ENCODE assay signal across 27 cellular contexts in the genomic region with DNA sequence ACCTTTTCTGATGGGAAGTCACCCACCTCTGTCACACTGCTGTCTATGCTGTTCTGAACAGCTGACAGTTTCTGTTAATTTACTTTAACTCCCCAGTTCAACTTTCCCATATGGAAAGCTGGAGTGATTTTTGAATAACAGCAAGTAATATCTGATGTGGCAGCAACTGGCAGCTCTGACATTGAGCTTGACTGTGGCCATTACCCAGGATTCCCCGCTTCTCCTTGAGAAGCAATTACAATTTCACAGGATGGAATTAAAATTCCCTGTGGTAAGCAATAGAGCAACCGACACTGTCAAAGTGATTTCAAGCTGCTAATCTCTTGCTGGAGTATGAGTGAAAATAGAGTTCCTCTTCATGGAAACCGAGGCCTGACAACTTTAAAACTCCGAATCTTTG.
"Had no signal": no experiment of that assay in that cellular context is flagged by ENCODE, and none has a peak within 500 bp of the region (broad histone marks: within the 10 kb centered on the region; RNA-seq: fewer than 3 reads in every experiment).

No MANE protein-coding gene starts in this region.

- H3K4me1 ChIP-seq: colonic mucosa, esophagus muscularis mucosa, foreskin keratinocyte, gastroesophageal sphincter, heart left ventricle, right lobe of liver, suprapubic skin, upper lobe of right lung, uterus had no signal

- H3K27ac ChIP-seq: colonic mucosa, esophagus muscularis mucosa, foreskin keratinocyte, gastroesophageal sphincter, heart left ventricle, hepatocyte, pancreas, right lobe of liver, suprapubic skin, transverse colon, upper lobe of right lung, uterus had no signal

- H3K79me2 ChIP-seq: hepatocyte had no signal

- DNase-seq: colonic mucosa; effector memory CD4-positive, alpha-beta T cell; foreskin keratinocyte; heart left ventricle; kidney; mesenchymal stem cell; naive thymus-derived CD8-positive, alpha-beta T cell; nephron progenitor cell; occipital lobe; pancreas; retina; right lobe of liver; small intestine; stimulated activated CD4-positive, alpha-beta T cell treated with anti-CD3 and anti-CD28 coated beads, Interleukin-15, amount 100 ng/mL, for 24 hours; stimulated activated CD4-positive, alpha-beta T cell treated with anti-CD3 and anti-CD28 coated beads, Interleukin-2, amount 100 ng/mL, for 48 hours; stimulated activated CD8-positive, alpha-beta memory T cell treated with anti-CD3 and anti-CD28 coated beads, Interleukin-4, amount 100 ng/mL, for 48 hours; stimulated activated naive CD4-positive, alpha-beta T cell; stimulated activated naive CD8-positive, alpha-beta T cell treated with anti-CD3 and anti-CD28 coated beads, Interleukin-15, amount 100 ng/mL, for 72 hours; transverse colon; upper lobe of right lung; uterus had no signal

- H3K4me2 ChIP-seq: hepatocyte had no signal

- H3K36me3 ChIP-seq: colonic mucosa, esophagus muscularis mucosa, gastroesophageal sphincter, heart left ventricle, pancreas, right lobe of liver, suprapubic skin, transverse colon, upper lobe of right lung, uterus had no signal

- H3K27me3 ChIP-seq: colonic mucosa, esophagus muscularis mucosa, foreskin keratinocyte, gastroesophageal sphincter, heart left ventricle, hepatocyte, pancreas, right lobe of liver, suprapubic skin, transverse colon, upper lobe of right lung, uterus had no signal

- ATAC-seq: foreskin keratinocyte; gastroesophageal sphincter; heart left ventricle; left lobe of liver; naive thymus-derived CD8-positive, alpha-beta T cell; right lobe of liver; stimulated activated naive CD8-positive, alpha-beta T cell treated with anti-CD3 and anti-CD28 coated beads, Interleukin-15, amount 100 ng/mL, for 72 hours; upper lobe of right lung had no signal

- FAIRE-seq: endothelial cell of umbilical vein, kidney, pancreas, small intestine had no signal

- H3K9me3 ChIP-seq: colonic mucosa, pancreas, right lobe of liver, suprapubic skin, transverse colon, uterus had no signal

- H3K4me3 ChIP-seq: colonic mucosa, esophagus muscularis mucosa, gastroesophageal sphincter, heart left ventricle, hepatocyte, pancreas, right lobe of liver, suprapubic skin, transverse colon, upper lobe of right lung, uterus had no signal

- H2AFZ ChIP-seq: hepatocyte had no signal
